In the genomic region with DNA sequence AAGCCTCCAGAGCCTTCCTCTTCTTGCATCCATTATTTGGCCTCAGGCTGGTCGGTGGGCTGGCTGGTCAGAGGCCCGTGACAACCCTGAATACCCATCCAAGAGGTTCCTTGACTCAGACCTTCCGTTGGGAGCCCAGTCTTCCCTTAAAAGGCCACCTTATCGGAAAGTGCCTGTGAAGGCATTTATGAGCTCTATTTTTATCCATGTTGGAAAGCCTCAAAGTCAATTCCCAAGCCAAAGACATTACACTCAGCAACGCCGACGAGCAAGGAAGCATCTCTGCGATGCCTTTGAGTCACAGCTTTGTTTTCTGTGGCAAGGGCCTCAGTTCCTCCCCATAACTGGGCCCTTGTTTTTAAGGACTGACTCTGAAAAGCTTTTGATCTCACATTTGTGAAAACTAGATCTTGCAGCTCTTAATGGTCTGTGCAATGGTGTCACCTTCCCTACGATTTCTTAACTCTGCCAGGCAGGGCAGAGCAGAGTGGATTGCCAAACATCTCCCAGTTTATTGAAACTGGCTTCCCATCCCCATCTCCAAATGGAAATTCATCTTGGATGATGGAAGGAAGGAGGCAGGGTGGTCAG, we compare ENCODE assay signal across 11 cellular contexts. TPM values are rescaled to one million over a fixed set of nuclear protein-coding genes. Genes with fewer than 3 reads are reported as not detected.
A peak's percentile ranks its signal among the peaks of the same experiment; 100 is the strongest.
DNase-seq lines count a peak whose midpoint lies in the region; ATAC-seq and TF ChIP-seq lines count a peak whose summit lies in the region.
"Had no signal": no experiment of that assay in that cellular context is flagged by ENCODE, and none has a peak within 500 bp of the region (broad histone marks: within the 10 kb centered on the region; RNA-seq: fewer than 3 reads in every experiment).

No MANE protein-coding gene starts in this region.

- no peaks in the 10 kb centered on the region for H3K9me3 Mint-ChIP-seq in CD4-positive, alpha-beta memory T cell

- H3K9me3 ChIP-seq in CD4-positive, alpha-beta memory T cell (ENCODE audit: control insufficient read depth in 1 of 2, low read length in 2 of 2), result no peaks in the 10 kb centered on the region
- no peaks in the 10 kb centered on the region for H3K9me3 ChIP-seq in right cardiac atrium (ENCODE audit: control insufficient read depth, low read length)
- H3K9me3 ChIP-seq in psoas muscle, result no peaks in the 10 kb centered on the region

- H3K4me3 ChIP-seq in CD4-positive, alpha-beta memory T cell (ENCODE audit: low read length in 2 of 2), result no peak overlapping the region
- no peak overlapping the region for H3K4me3 ChIP-seq in brain microvascular endothelial cell (ENCODE audit: low read depth, low read length)
- H3K4me3 ChIP-seq in right cardiac atrium (ENCODE audit: low read length), result no peak overlapping the region
- H3K4me3 ChIP-seq in psoas muscle, result peak overlapping the region; percentile 5

- 19% methylated on average over 9 of the region's 9 CpGs for WGBS in right cardiac atrium
- 13 to 26% (median 23%) methylated on average over 9 of the region's 9 CpGs for WGBS in psoas muscle, 3 donors

- no peaks in the 10 kb centered on the region for H3K36me3 ChIP-seq in CD4-positive, alpha-beta memory T cell (ENCODE audit: insufficient read depth, low read length)
- H3K36me3 ChIP-seq in brain microvascular endothelial cell (replicated peaks), result no peaks in the 10 kb centered on the region
- H3K36me3 ChIP-seq in psoas muscle (ENCODE audit: insufficient read depth in 1 of 2, low read depth in 1 of 2), result no peaks in the 10 kb centered on the region

- DNase-seq in CD4-positive, alpha-beta memory T cell, result no peak
- DNase-seq in brain microvascular endothelial cell, result peak; percentile 75
- peak in 2 of 3 donors; percentile 62 to 74 for DNase-seq in right cardiac atrium
- DNase-seq in psoas muscle, result no peak
- no peak for DNase-seq in activated naive CD4-positive, alpha-beta T cell (lab: John Stamatoyannopoulos, UW)
- no peak for DNase-seq in NAMALWA (ENCODE audit: low spot score)
- no peak for DNase-seq in H4 (ENCODE audit: low spot score)
- DNase-seq: Kasumi-1, NCI-H510A had no signal

- intact Hi-C loops in CD4-positive, alpha-beta memory T cell (cut with micrococcal nuclease), result no loop called here
- intact Hi-C loops in right cardiac atrium (cut with DNase I), result no loop called here
- intact Hi-C loops in psoas muscle (cut with DNase I), result loop anchor here in 1 of 2 donors (10.0 kb wide), 1 partner anchor 304 kb away; a partner anchor contains a TSS

- in situ Hi-C loops in brain microvascular endothelial cell (cut with HindIII; ENCODE audit: low pct_ligation_motif_present, low sequenced_read_pairs), result no loop called here

- POLR2A ChIA-PET in CD4-positive, alpha-beta memory T cell (lab: Charles Lee; ENCODE audit: partially characterized antibody), result interaction anchor here (1.4 kb wide), 1 partner anchor 13 kb away, joined by 3 read pairs; no protein-coding TSS in a partner anchor

- TF ChIP-seq CTCF in brain microvascular endothelial cell (IDR thresholded peaks at IDR 0.05; ENCODE audit: low read depth, low read length, missing control alignments), result no peak
- no peak for TF ChIP-seq CTCF in psoas muscle (IDR thresholded peaks at IDR 0.05)

- H3K27me3 ChIP-seq in CD4-positive, alpha-beta memory T cell (ENCODE audit: insufficient read depth, low read length), result no peaks in the 10 kb centered on the region
- H3K27me3 ChIP-seq in brain microvascular endothelial cell (replicated peaks) (no peaks in the 10 kb centered on the region), right cardiac atrium (ENCODE audit: control insufficient read depth, insufficient read depth) (no peaks in the 10 kb centered on the region), psoas muscle (ENCODE audit: insufficient read depth in 3 of 3, low read length in 2 of 3) (no peaks in the 10 kb centered on the region)

- H3K27me3 Mint-ChIP-seq in CD4-positive, alpha-beta memory T cell, result no peaks in the 10 kb centered on the region

- CTCF ChIA-PET in CD4-positive, alpha-beta memory T cell (lab: Charles Lee; ENCODE audit: partially characterized antibody), result interaction anchor here (1.3 to 16.2 kb wide), 4 partner anchors 9 to 124 kb away, joined by 4 to 219 read pairs (median 4); a partner anchor contains a TSS

- no peak overlapping the region for H3K27ac ChIP-seq in CD4-positive, alpha-beta memory T cell (ENCODE audit: low read depth, low read length)
- H3K27ac ChIP-seq in brain microvascular endothelial cell, result peak overlapping the region; percentile 48
- H3K27ac ChIP-seq in right cardiac atrium (ENCODE audit: low read length), result peak overlapping the region; percentile 98
- H3K27ac ChIP-seq in psoas muscle, result peak overlapping the region; percentile 69

- peak overlapping the region in 4 of 7 donors; percentile 13 to 59 (median 36) for H3K27ac Mint-ChIP-seq in CD4-positive, alpha-beta memory T cell
- H3K27ac Mint-ChIP-seq: B cell had no signal

- ATAC-seq in right cardiac atrium (peak; percentile 80 to 87), psoas muscle (peak; percentile 69 to 86 (median 82)), HG03439 (IDR thresholded peaks at IDR 0.05; ENCODE audit: unreplicated experiment) (no peak)

- peak overlapping the region in 2 of 8 donors; percentile 20 to 36 for H3K4me3 Mint-ChIP-seq in CD4-positive, alpha-beta memory T cell
- H3K4me3 Mint-ChIP-seq: B cell had no signal

- H3K36me3 Mint-ChIP-seq in CD4-positive, alpha-beta memory T cell, result no peaks in the 10 kb centered on the region

- H3K4me1 Mint-ChIP-seq in CD4-positive, alpha-beta memory T cell, result peaks cover 38 to 68% (median 42%) of the 10 kb centered on the region in 4 donors

- peaks cover 42% of the 10 kb centered on the region for H3K4me1 ChIP-seq in CD4-positive, alpha-beta memory T cell (ENCODE audit: insufficient read depth, low read length)
- H3K4me1 ChIP-seq in right cardiac atrium (ENCODE audit: control insufficient read depth, insufficient read depth, low read length), result peaks cover 5% of the 10 kb centered on the region
- H3K4me1 ChIP-seq in psoas muscle, result peaks cover 11% of the 10 kb centered on the region

RNA-seq across cellular contexts. Expression of a gene that starts 13.3 kb away (rescaled TPM):
- 10 to 100 TPM; 83.1 to 86.1 TPM for total RNA-seq in CD4-positive, alpha-beta memory T cell
- 100 to 1,000 TPM; 111 to 126 TPM for polyA plus RNA-seq in CD4-positive, alpha-beta memory T cell
- total RNA-seq in right cardiac atrium, result 10 to 100 TPM; 61.0 to 82.7 (median 76.6) TPM
- 33.7 TPM for polyA plus RNA-seq in right cardiac atrium
- 10 to 100 TPM; 37.1 to 59.7 (median 52.0) TPM for total RNA-seq in psoas muscle
- 10 to 100 TPM; 31.2 to 64.9 (median 35.5) TPM for polyA plus RNA-seq in psoas muscle
- 30.7 and 43.9 TPM in 2 replicates for total RNA-seq in H4 (2014; rRNA removed; shearing (Covaris generic))

RNA-seq across cellular contexts. Expression of a gene that starts 16.6 kb away (rescaled TPM):
- 10 to 100 TPM; 48.4 to 52.1 TPM for total RNA-seq in CD4-positive, alpha-beta memory T cell
- polyA plus RNA-seq in CD4-positive, alpha-beta memory T cell, result 10 to 100 TPM; 30.8 to 38.9 TPM
- total RNA-seq in right cardiac atrium (10 to 100 TPM; 48.6 to 75.5 (median 56.2) TPM), psoas muscle (10 to 100 TPM; 39.5 to 69.5 (median 60.9) TPM)
- polyA plus RNA-seq in right cardiac atrium (56.1 TPM), psoas muscle (10 to 100 TPM; 60.7 to 85.7 (median 83.5) TPM)
- total RNA-seq in H4 (2014; rRNA removed; shearing (Covaris generic)), result 142 and 160 TPM in 2 replicates

Comparison
In these comparisons a context has a peak if more than half of its experiments do, and no peak if none do; other contexts are left out.
1. DNase-seq: peak in brain microvascular endothelial cell (single experiment) and right cardiac atrium (2 of 3); none in CD4-positive, alpha-beta memory T cell (0 of 5), psoas muscle (0 of 2), activated naive CD4-positive, alpha-beta T cell (0 of 4), NAMALWA (single experiment) and H4 (single experiment).